ENCODE assay signal across 8 cellular contexts in the genomic region with DNA sequence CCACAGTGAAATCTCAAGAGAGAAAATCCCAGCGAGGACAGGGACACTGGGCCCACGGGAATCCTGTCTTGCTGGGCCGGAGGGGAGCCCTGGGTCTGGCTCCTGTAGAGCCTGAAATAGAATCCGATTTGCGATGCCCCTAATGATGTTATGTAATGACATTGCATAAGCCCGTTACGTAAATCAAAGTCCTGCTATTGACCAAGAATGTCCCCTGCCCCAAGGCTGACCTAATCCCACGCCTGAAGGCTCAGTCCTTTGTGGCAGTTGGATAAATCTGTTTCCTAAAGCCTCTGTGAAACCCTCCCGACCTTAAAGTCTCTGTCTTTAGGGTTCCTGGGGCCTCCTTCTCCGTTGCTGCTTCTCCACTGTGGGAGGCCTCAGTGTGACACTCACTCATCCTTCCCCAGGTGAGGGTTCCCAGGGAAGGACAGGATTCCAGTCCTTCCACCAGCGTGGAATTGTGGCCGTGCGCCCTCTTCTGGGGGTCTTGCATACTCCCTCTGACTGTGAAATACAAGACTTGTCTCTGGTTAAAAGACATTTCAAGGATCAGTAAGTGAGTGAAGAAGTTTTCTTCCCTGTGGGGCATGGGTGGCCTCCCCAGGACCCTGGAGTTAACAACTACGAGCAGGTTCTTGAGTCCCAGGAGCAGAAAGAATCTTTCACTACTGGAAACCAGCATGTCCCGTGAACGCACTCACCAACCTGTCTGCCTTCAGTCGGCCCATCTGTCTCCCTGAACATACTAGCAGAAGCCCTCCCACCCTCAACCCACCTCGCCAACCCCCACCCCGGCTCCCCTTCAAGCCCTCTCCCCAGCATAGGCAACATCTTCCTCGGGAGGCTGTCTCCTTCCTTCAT. TPM values are rescaled to one million over a fixed set of nuclear protein-coding genes. Genes with fewer than 3 reads are reported as not detected.
DNase-seq lines count a peak whose midpoint lies in the region; ATAC-seq and TF ChIP-seq lines count a peak whose summit lies in the region.

No MANE protein-coding gene starts in this region.

- intact Hi-C loops in heart left ventricle (cut with DNase I), result no loop called here
- intact Hi-C loops in tibial artery (cut with DNase I; ENCODE audit: low total_unique reads), result no loop called here

- no peak for TF ChIP-seq POLR2A in heart left ventricle (IDR thresholded peaks at IDR 0.05)

- WGBS in heart left ventricle, 4 donors, result 56 to 68% (median 63%) methylated on average over 20 of the region's 20 CpGs

- DNase-seq in NCI-H524 (lab: John Stamatoyannopoulos, UW) (peak; percentile 21 to 54), NCI-H524 treated with DMSO at 0.1 percent for 48 hours (lab: John Stamatoyannopoulos, UW) (no peak), heart left ventricle (peak in 1 of 5 donors; percentile 53), tibial artery (no peak), DMS153 (lab: John Stamatoyannopoulos, UW) (no peak)
- no peak for DNase-seq in stimulated activated CD4-positive, alpha-beta T cell treated with anti-CD3 and anti-CD28 coated beads, Interleukin-4, amount 100 ng/mL, for 4 hours

- no peaks in the 10 kb centered on the region for H3K9me3 ChIP-seq in heart left ventricle
- H3K9me3 ChIP-seq in tibial artery, result peaks cover 0 to 4% (median 0%) of the 10 kb centered on the region in 3 donors

- H3K36me3 ChIP-seq in heart left ventricle (no peaks in the 10 kb centered on the region), tibial artery (no peaks in the 10 kb centered on the region)

- H3K4me3 ChIP-seq in heart left ventricle, result no peak overlapping the region
- H3K4me3 ChIP-seq in tibial artery, result no peak overlapping the region

- H3K4me1 ChIP-seq in heart left ventricle (peaks cover 0 to 9% (median 0%) of the 10 kb centered on the region in 12 donors), tibial artery (no peaks in the 10 kb centered on the region)

- H3K27me3 ChIP-seq in heart left ventricle (no peaks in the 10 kb centered on the region), tibial artery (no peaks in the 10 kb centered on the region)

- TF ChIP-seq CTCF in heart left ventricle (IDR thresholded peaks at IDR 0.05) (peak; percentile 38 to 71 (median 58)), tibial artery (IDR thresholded peaks at IDR 0.05) (peak; percentile 31 to 45)

- H3K27ac ChIP-seq in heart left ventricle, result no peak overlapping the region
- no peak overlapping the region for H3K27ac ChIP-seq in tibial artery

- ATAC-seq in SK-N-SH treated with all-trans-retinoic acid at 6 μM for 48 hours, result peak; percentile 92
- ATAC-seq in heart left ventricle, result peak in 3 of 4 donors; percentile 38 to 66 (median 60)
- no peak for ATAC-seq in GM18517 (IDR thresholded peaks at IDR 0.05; ENCODE audit: unreplicated experiment)

TF ChIP-seq in SK-N-SH treated with all-trans-retinoic acid at 6 μM for 48 hours, 23 proteins besides CTCF, POLR2A, EP300 and RAD21:
- no peak for TF ChIP-seq BACH2 (CRISPR knock-in tag; IDR thresholded peaks at IDR 0.05; ENCODE audit: borderline replicate concordance)
- no peak for TF ChIP-seq PPARA (CRISPR knock-in tag; IDR thresholded peaks at IDR 0.05; ENCODE audit: borderline replicate concordance)
- TF ChIP-seq ARNTL (CRISPR knock-in tag; IDR thresholded peaks at IDR 0.05; ENCODE audit: borderline replicate concordance, low read depth), result no peak
- TF ChIP-seq, protein P1, sequence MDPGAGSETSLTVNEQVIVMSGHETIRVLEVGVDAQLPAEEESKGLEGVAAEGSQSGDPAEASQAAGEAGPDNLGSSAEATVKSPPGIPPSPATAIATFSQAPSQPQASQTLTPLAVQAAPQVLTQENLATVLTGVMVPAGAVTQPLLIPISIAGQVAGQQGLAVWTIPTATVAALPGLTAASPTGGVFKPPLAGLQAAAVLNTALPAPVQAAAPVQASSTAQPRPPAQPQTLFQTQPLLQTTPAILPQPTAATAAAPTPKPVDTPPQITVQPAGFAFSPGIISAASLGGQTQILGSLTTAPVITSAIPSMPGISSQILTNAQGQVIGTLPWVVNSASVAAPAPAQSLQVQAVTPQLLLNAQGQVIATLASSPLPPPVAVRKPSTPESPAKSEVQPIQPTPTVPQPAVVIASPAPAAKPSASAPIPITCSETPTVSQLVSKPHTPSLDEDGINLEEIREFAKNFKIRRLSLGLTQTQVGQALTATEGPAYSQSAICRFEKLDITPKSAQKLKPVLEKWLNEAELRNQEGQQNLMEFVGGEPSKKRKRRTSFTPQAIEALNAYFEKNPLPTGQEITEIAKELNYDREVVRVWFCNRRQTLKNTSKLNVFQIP (CRISPR knock-in tag; IDR thresholded peaks at IDR 0.05; ENCODE audit: borderline replicate concordance, low read depth), result no peak
- TF ChIP-seq TOX (CRISPR knock-in tag; IDR thresholded peaks at IDR 0.05; ENCODE audit: borderline replicate concordance), result no peak
- TF ChIP-seq, protein P2, sequence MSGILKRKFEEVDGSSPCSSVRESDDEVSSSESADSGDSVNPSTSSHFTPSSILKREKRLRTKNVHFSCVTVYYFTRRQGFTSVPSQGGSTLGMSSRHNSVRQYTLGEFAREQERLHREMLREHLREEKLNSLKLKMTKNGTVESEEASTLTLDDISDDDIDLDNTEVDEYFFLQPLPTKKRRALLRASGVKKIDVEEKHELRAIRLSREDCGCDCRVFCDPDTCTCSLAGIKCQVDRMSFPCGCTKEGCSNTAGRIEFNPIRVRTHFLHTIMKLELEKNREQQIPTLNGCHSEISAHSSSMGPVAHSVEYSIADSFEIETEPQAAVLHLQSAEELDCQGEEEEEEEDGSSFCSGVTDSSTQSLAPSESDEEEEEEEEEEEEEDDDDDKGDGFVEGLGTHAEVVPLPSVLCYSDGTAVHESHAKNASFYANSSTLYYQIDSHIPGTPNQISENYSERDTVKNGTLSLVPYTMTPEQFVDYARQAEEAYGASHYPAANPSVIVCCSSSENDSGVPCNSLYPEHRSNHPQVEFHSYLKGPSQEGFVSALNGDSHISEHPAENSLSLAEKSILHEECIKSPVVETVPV (CRISPR knock-in tag; IDR thresholded peaks at IDR 0.05), result no peak
- TF ChIP-seq ZC3H10 (CRISPR knock-in tag; IDR thresholded peaks at IDR 0.05), result no peak
- no peak for TF ChIP-seq ZFP3 (CRISPR knock-in tag; IDR thresholded peaks at IDR 0.05)
- TF ChIP-seq ZNF565 (CRISPR knock-in tag; conservative IDR thresholded peaks at IDR 0.05; ENCODE audit: low read depth), result no peak
TF ChIP-seq in SK-N-SH treated with all-trans-retinoic acid at 6 μM for 48 hours: peak in this region for 0.

RNA-seq across cellular contexts. Expression of a gene that starts 19.8 kb away (rescaled TPM):
- total RNA-seq in heart left ventricle, result 1 to 10 TPM; 2.6 to 9.5 (median 5.1) TPM
- 1 to 10 TPM; 3.6 to 4.7 TPM for polyA plus RNA-seq in heart left ventricle

Comparison
In these comparisons a context has a peak if more than half of its experiments do, and no peak if none do; other contexts are left out.
1. DNase-seq: peak in NCI-H524 (2 of 2); none in NCI-H524 treated with DMSO at 0.1 percent for 48 hours (single experiment), tibial artery (0 of 2), DMS153 (single experiment) and stimulated activated CD4-positive, alpha-beta T cell treated with anti-CD3 and anti-CD28 coated beads, Interleukin-4, amount 100 ng/mL, for 4 hours (0 of 2).